ENCODE assay signal across 12 cellular contexts in the genomic region with DNA sequence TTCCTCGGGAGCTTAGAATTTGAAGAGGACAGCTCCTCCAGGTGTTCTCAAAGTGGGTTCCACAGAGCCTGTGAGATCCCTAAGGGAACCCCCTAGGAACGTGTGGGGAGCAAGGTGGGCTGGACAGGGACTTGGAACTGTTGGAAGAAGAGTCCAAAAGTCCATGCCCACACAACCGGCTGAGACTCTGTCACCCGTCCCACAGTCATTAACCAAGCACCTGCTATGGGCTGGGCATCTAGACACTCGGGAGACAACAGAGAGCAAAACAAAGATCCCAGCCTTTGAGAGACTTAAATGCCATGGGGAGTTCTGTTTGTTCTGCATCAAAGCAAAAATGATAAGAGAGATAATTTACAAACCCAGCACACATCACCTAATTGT.
"Had no signal": no experiment of that assay in that cellular context is flagged by ENCODE, and none has a peak within 500 bp of the region (broad histone marks: within the 10 kb centered on the region; RNA-seq: fewer than 3 reads in every experiment).

No MANE protein-coding gene starts in this region.

- H3K27ac ChIP-seq: ascending aorta, coronary artery, foreskin keratinocyte, heart left ventricle, left ventricle myocardium inferior, neural progenitor cell, ovary, psoas muscle, skin epidermis, suprapubic skin, transverse colon, uterus had no signal

- H3K4me2 ChIP-seq: neural progenitor cell had no signal

- DNase-seq: foreskin keratinocyte had no signal

- H2AFZ ChIP-seq: neural progenitor cell had no signal

- H3K4me3 ChIP-seq: ascending aorta, coronary artery, heart left ventricle, left ventricle myocardium inferior, neural progenitor cell, ovary, psoas muscle, skin epidermis, suprapubic skin, transverse colon, uterus had no signal

- H3K9me3 ChIP-seq: ascending aorta, ovary, suprapubic skin, transverse colon, uterus had no signal

- H3K9ac ChIP-seq: neural progenitor cell had no signal

- H3K27me3 ChIP-seq: ascending aorta, ovary, uterus had no signal

- H3K4me1 ChIP-seq: ascending aorta, foreskin keratinocyte, neural progenitor cell, psoas muscle, uterus had no signal

- H3K36me3 ChIP-seq: ascending aorta, heart left ventricle, left ventricle myocardium inferior, neural progenitor cell, ovary, suprapubic skin, transverse colon, uterus had no signal
